In the genomic region with DNA sequence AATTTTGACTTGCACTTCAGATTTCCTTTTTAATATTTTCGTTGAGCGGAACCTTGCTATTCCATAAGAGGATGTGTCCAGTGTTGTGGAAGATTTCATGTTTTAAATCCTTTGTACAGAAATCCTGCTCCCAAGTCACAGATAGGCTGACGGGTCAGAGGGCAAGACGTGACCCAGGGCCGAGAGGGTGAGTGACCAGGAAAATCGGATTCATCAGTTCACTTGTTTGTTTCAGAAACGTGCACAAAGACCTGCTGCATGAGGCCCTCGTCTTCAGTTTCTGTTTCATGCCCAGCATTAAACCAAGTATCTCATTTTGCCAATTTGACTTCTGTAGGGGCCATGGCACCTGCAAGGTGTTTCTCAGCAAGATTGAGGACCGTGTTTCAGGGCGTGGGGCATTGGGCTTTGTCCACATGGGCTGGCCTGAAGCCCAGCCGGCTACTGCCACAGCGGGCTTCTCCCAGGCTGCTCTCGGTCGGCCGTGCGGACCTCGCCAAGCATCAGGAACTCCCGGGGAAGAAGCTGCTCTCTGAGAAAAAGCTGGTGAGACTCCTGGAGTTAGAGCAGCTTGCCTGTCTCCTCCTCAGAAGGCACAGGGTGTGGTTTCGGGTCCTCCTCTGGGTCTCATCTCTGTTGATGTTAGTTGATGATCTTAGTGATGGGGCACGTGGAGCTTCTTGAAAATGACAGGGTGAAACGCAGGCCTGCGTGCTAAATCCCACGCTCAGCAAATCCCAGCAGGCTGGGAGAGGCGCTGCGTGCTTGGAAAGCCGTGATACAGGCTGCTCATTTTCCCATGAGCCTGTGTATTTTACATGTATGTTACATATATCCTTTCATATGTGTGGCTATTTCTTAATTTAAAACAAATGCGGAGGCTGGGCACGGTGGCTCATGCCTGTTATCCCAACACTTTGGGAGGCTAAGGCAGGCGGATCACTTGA, we compare ENCODE assay signal across 21 cellular contexts. TPM values are rescaled to one million over a fixed set of nuclear protein-coding genes. Genes with fewer than 3 reads are reported as not detected.
"Had no signal": no experiment of that assay in that cellular context is flagged by ENCODE, and none has a peak within 500 bp of the region (broad histone marks: within the 10 kb centered on the region; RNA-seq: fewer than 3 reads in every experiment).

No MANE protein-coding gene starts in this region.

- H3K27ac Mint-ChIP-seq: activated naive CD4-positive, alpha-beta T cell treated with anti-CD3 and anti-CD28 coated beads, Interleukin-2, amount 50 U/mL, for 24 hours; memory B cell; naive B cell; T-helper 1 cell treated with Interleukin-12 subunit alpha and Interleukin-12 subunit beta and Interleukin-4 antibody, amounts not matched to agents 30 μg/mL and 1 μg/mL, for 36 hours had no signal

- H3K27ac ChIP-seq: epithelial cell of prostate, foreskin keratinocyte, left lung, pancreas, thyroid gland had no signal

- H3K9me3 ChIP-seq: left lung, mucosa of descending colon, pancreas, thyroid gland had no signal

- H3K4me1 Mint-ChIP-seq: activated naive CD4-positive, alpha-beta T cell treated with anti-CD3 and anti-CD28 coated beads, Interleukin-2, amount 50 U/mL, for 24 hours had no signal

- H3K27me3 Mint-ChIP-seq: activated naive CD4-positive, alpha-beta T cell treated with anti-CD3 and anti-CD28 coated beads, Interleukin-2, amount 50 U/mL, for 24 hours; memory B cell; naive B cell had no signal

- H3K4me3 Mint-ChIP-seq: activated naive CD4-positive, alpha-beta T cell treated with anti-CD3 and anti-CD28 coated beads, Interleukin-2, amount 50 U/mL, for 24 hours; memory B cell; naive B cell; T-helper 1 cell treated with Interleukin-12 subunit alpha and Interleukin-12 subunit beta and Interleukin-4 antibody, amounts not matched to agents 30 μg/mL and 1 μg/mL, for 36 hours had no signal

- DNase-seq: activated CD4-positive, alpha-beta T cell treated with anti-CD3 and anti-CD28 coated beads, Interleukin-2, amount 50 U/mL, for 1 hour; activated CD8-positive, alpha-beta memory T cell treated with anti-CD3 and anti-CD28 coated beads for 24 hours; activated gamma-delta T cell; foreskin keratinocyte; naive B cell; stimulated activated CD8-positive, alpha-beta memory T cell treated with anti-CD3 and anti-CD28 coated beads, Interleukin-4, amount 100 ng/mL, for 48 hours; stimulated activated naive CD4-positive, alpha-beta T cell treated with Interleukin-2 at 50 U/mL for 16 hours; thyroid gland had no signal

- ATAC-seq: activated CD4-positive, CD25-positive, alpha-beta regulatory T cell treated with anti-CD3 and anti-CD28 coated beads, Interleukin-2, amount 50 U/mL, for 24 hours; foreskin keratinocyte; left lung; mucosa of descending colon; pancreas had no signal

- H3K27me3 ChIP-seq: dorsolateral prefrontal cortex, foreskin keratinocyte, left lung, pancreas, thyroid gland had no signal

- H3K4me1 ChIP-seq: foreskin keratinocyte, pancreas, thyroid gland had no signal

- H3K4me3 ChIP-seq: dorsolateral prefrontal cortex, left lung, mucosa of descending colon, pancreas, thyroid gland had no signal

- H3K9me3 Mint-ChIP-seq: activated naive CD4-positive, alpha-beta T cell treated with anti-CD3 and anti-CD28 coated beads, Interleukin-2, amount 50 U/mL, for 24 hours; memory B cell; naive B cell; T-helper 1 cell treated with Interleukin-12 subunit alpha and Interleukin-12 subunit beta and Interleukin-4 antibody, amounts not matched to agents 30 μg/mL and 1 μg/mL, for 36 hours had no signal

RNA-seq across cellular contexts. Expression of gene HRH3, which starts 26.7 kb away (rescaled TPM):
- total RNA-seq: bronchial epithelial cell, fibroblast of lung, foreskin keratinocyte, left lung, subcutaneous adipose tissue, thyroid gland had no signal
- polyA plus RNA-seq: fibroblast of lung, foreskin keratinocyte, keratinocyte had no signal
